8 cellular contexts compared by ENCODE assay signal in the genomic region with DNA sequence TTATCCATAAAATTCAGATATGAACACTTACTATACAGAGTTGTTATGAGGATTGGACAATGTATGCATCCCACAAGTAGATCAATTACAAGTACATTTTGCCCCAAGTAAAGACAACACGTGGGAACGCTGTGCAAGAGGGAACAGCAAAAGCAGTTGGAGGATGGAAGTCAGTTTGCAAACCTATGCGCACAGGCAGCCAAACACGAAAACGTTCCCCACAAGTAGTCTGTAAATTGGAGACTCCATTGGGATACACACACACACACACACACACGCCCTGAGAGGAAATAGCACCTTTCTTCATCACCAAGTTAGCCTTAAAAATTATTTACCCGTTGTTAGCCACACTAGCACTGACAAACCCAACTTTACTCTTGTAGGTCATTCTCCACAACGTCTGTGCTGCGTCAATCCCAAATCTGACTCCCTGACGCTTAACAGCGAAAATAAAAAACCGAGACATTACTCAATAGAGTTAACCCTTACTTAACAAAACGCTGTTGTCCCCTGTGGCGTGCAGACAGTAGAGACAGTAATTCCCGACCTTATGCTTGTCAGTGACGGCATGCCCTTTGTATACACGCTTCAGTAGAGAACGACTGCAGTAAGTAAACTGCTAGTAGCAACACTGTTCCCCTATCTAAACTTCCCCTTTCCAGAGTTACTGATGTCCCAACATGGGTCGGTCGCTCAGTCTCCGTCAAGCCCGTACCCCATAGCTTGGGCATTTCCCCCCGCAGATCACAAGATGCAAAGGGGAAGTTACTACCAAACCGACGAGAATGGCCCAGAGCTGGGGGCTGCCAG. TPM values are rescaled to one million over a fixed set of nuclear protein-coding genes. Genes with fewer than 3 reads are reported as not detected.
A peak's percentile ranks its signal among the peaks of the same experiment; 100 is the strongest.
DNase-seq lines count a peak whose midpoint lies in the region; ATAC-seq and TF ChIP-seq lines count a peak whose summit lies in the region.

No MANE protein-coding gene starts in this region.

- H3K36me3 ChIP-seq in HUES48 (ENCODE audit: control insufficient read depth, insufficient read depth, low read length) = no peaks in the 10 kb centered on the region
- H3K36me3 ChIP-seq in endocrine pancreas (ENCODE audit: control insufficient read depth, insufficient read depth, low read length) = no peaks in the 10 kb centered on the region
- no peaks in the 10 kb centered on the region for H3K36me3 ChIP-seq in mesenchymal stem cell (ENCODE audit: control insufficient read depth in 1 of 2, insufficient read depth in 2 of 2, low read depth in 1 of 2, low read length in 2 of 2)
- no peaks in the 10 kb centered on the region for H3K36me3 ChIP-seq in tibial artery

- H3K9me3 ChIP-seq in HUES48 (ENCODE audit: control insufficient read depth, insufficient read depth, low read length) = no peaks in the 10 kb centered on the region
- H3K9me3 ChIP-seq in endocrine pancreas (ENCODE audit: control insufficient read depth, low read length) = no peaks in the 10 kb centered on the region
- no peaks in the 10 kb centered on the region for H3K9me3 ChIP-seq in mesenchymal stem cell (ENCODE audit: control insufficient read depth, low read length)
- H3K9me3 ChIP-seq in tibial artery = no peaks in the 10 kb centered on the region

- H3K4ac ChIP-seq in mesenchymal stem cell (ENCODE audit: low read depth in 1 of 2, low read length in 2 of 2) = peak overlapping the region; percentile 69 to 71

- H2AK5ac ChIP-seq in mesenchymal stem cell (ENCODE audit: low read length, severe bottlenecking) = no peak overlapping the region

- H3K27me3 ChIP-seq in HUES48 (ENCODE audit: control insufficient read depth, insufficient read depth, low read length) (no peaks in the 10 kb centered on the region; the same call in 1 of the 2 replicates), endocrine pancreas (ENCODE audit: control insufficient read depth, insufficient read depth, low read length) (no peaks in the 10 kb centered on the region), mesenchymal stem cell (ENCODE audit: control insufficient read depth in 1 of 2, insufficient read depth in 1 of 2, low read length in 2 of 2) (no peaks in the 10 kb centered on the region), tibial artery (no peaks in the 10 kb centered on the region)

- peak overlapping the region; percentile 67 to 78 for H3K18ac ChIP-seq in mesenchymal stem cell (ENCODE audit: low read depth in 1 of 2, low read length in 2 of 2)

- H2AFZ ChIP-seq in mesenchymal stem cell (ENCODE audit: low read depth, low read length) = peak overlapping the region; percentile 1

- H3K27ac ChIP-seq in HUES48 (ENCODE audit: low read depth, low read length) (peak overlapping the region; percentile 62), mesenchymal stem cell (ENCODE audit: low read length, poor library complexity, severe bottlenecking) (no peak overlapping the region), tibial artery (peak overlapping the region; percentile 78)

- TF ChIP-seq CTCF in tibial artery (IDR thresholded peaks at IDR 0.05) = no peak

- peak overlapping the region; percentile 66 for H2BK15ac ChIP-seq in mesenchymal stem cell (ENCODE audit: low read depth, poor library complexity, severe bottlenecking)

- H3K23ac ChIP-seq in mesenchymal stem cell (ENCODE audit: low read length in 2 of 2) = peak overlapping the region; percentile 1 to 49

- H3K4me3 ChIP-seq in HUES48 (ENCODE audit: low read depth, low read length) (peak overlapping the region; percentile 98), endocrine pancreas (ENCODE audit: control insufficient read depth, insufficient read depth, low read length) (peak overlapping the region; percentile 80), mesenchymal stem cell (ENCODE audit: insufficient read depth in 1 of 2, low read depth in 1 of 2, low read length in 2 of 2) (peak overlapping the region; percentile 70 to 94), tibial artery (peak overlapping the region; percentile 90 to 91)

- peak; percentile 43 for DNase-seq in NCI-H82 (lab: John Stamatoyannopoulos, UW)
- DNase-seq in NCI-H82 treated with DMSO at 0.1 percent for 48 hours (lab: John Stamatoyannopoulos, UW; ENCODE audit: unreplicated experiment) = no peak
- DNase-seq in T-helper 9 cell = peak; percentile 0
- peak; percentile 90 for DNase-seq in mesenchymal stem cell
- peak; percentile 70 to 81 for DNase-seq in tibial artery

- H3K9ac ChIP-seq in HUES48 (ENCODE audit: low read depth, low read length) = peak overlapping the region; percentile 79
- no peak overlapping the region for H3K9ac ChIP-seq in endocrine pancreas (ENCODE audit: control insufficient read depth, insufficient read depth, low read length)
- H3K9ac ChIP-seq in mesenchymal stem cell (ENCODE audit: low read length) = peak overlapping the region; percentile 95

- peak overlapping the region in 1 of 2 experiments; percentile 78 for H3K14ac ChIP-seq in mesenchymal stem cell (ENCODE audit: low read length in 2 of 2)

- H4K91ac ChIP-seq in mesenchymal stem cell (ENCODE audit: low read length) = peak overlapping the region; percentile 67

- H3K4me2 ChIP-seq in mesenchymal stem cell (ENCODE audit: low read length, poor library complexity, severe bottlenecking) = peak overlapping the region; percentile 77

- H2BK5ac ChIP-seq in mesenchymal stem cell (ENCODE audit: low read depth, low read length, poor library complexity, severe bottlenecking) = no peak overlapping the region

- H3K4me1 ChIP-seq in HUES48 (ENCODE audit: control insufficient read depth, insufficient read depth, low read length) (peaks cover 18% of the 10 kb centered on the region), endocrine pancreas (ENCODE audit: control insufficient read depth, insufficient read depth, low read length) (peaks cover 10% of the 10 kb centered on the region), mesenchymal stem cell (ENCODE audit: control insufficient read depth, insufficient read depth, low read depth, low read length) (peaks cover 3% of the 10 kb centered on the region), tibial artery (peaks cover 0 to 18% (median 8%) of the 10 kb centered on the region in 4 donors)

- peak; percentile 73 for ATAC-seq in GM21717 (IDR thresholded peaks at IDR 0.05; ENCODE audit: unreplicated experiment)

- intact Hi-C loops in tibial artery (cut with DNase I; ENCODE audit: low total_unique reads) = loop anchor here (2.0 to 10.0 kb wide), 2 partner anchors 65 to 109 kb away; a partner anchor contains a TSS

- H4K8ac ChIP-seq in mesenchymal stem cell (ENCODE audit: low read length) = peak overlapping the region; percentile 10

- WGBS in mesenchymal stem cell = under 1% methylated on average over 25 of the region's 25 CpGs

- peak overlapping the region; percentile 89 for H2BK120ac ChIP-seq in mesenchymal stem cell (ENCODE audit: low read depth, low read length)

- H3K79me1 ChIP-seq in mesenchymal stem cell (replicated peaks; ENCODE audit: low read length, poor library complexity, severe bottlenecking) = peaks cover 11% of the 10 kb centered on the region

- no peak overlapping the region for H2BK12ac ChIP-seq in mesenchymal stem cell (ENCODE audit: low read length in 2 of 2)

RNA-seq across cellular contexts. Expression of a gene that starts 0.7 kb away (rescaled TPM):
- polyA plus RNA-seq in mesenchymal stem cell (2013, experiment 1 of 2) = 68.5 TPM
- 66.9 TPM for polyA plus RNA-seq in mesenchymal stem cell (2013, experiment 2 of 2)
